ENCODE assay signal across 17 cellular contexts in genomic region chr7:45567713-45568112, GRCh38. TPM values are rescaled to one million over a fixed set of nuclear protein-coding genes. Genes with fewer than 3 reads are reported as not detected.
DNase-seq lines count a peak whose midpoint lies in the region; TF ChIP-seq lines count a peak whose summit lies in the region.
"Had no signal": no experiment of that assay in that cellular context is flagged by ENCODE, and none has a peak within 500 bp of the region (broad histone marks: within the 10 kb centered on the region; RNA-seq: fewer than 3 reads in every experiment).

No MANE protein-coding gene starts in this region.

- H3K4me3 Mint-ChIP-seq in endodermal cell, result no peak overlapping the region
- H3K4me3 Mint-ChIP-seq: CD4-positive, alpha-beta memory T cell had no signal

- 95% methylated on average over 1 of the region's 1 CpG; no CpG with 5 or more reads in 1 of the 2 experiments for WGBS in endodermal cell (ENCODE audit: insufficient coverage in 1 of 2, insufficient read length in 1 of 2), 2 experiments

- TF ChIP-seq CTCF in GM10266 (IDR thresholded peaks at IDR 0.05; ENCODE audit: control insufficient read depth, insufficient read depth, low read depth, missing control alignments), result no peak
- TF ChIP-seq CTCF in GM13976 (IDR thresholded peaks at IDR 0.05; ENCODE audit: borderline replicate concordance, control extremely low read depth, extremely low read depth, insufficient read depth, missing control alignments), result no peak
- TF ChIP-seq CTCF in endodermal cell (conservative IDR thresholded peaks at IDR 0.05), result no peak

- H3K27ac Mint-ChIP-seq in endodermal cell, result no peak overlapping the region
- H3K27ac Mint-ChIP-seq: CD4-positive, alpha-beta memory T cell had no signal

- H3K4me1 ChIP-seq in endodermal cell (ENCODE audit: control insufficient read depth, insufficient read depth, low read length), result no peaks in the 10 kb centered on the region

- in situ Hi-C loops in GM13976 (cut with MboI; ENCODE audit: low sequenced_read_pairs, unreplicated experiment), result no loop called here

- H3K27me3 Mint-ChIP-seq in endodermal cell (ENCODE audit: insufficient read depth), result peaks cover 26% of the 10 kb centered on the region

- H3K9ac ChIP-seq in endodermal cell (ENCODE audit: extremely low read depth, low read length, poor library complexity, severe bottlenecking), result no peak overlapping the region
- H3K9ac ChIP-seq: GM23248 had no signal

- DNase-seq in GM10266 (ENCODE audit: extremely low spot score), result peak; percentile 4
- DNase-seq in GM13976 (ENCODE audit: low spot score), result peak; percentile 6
- peak; percentile 8 for DNase-seq in H7
- DNase-seq in endodermal cell, result peak; percentile 22
- no peak for DNase-seq in globus pallidus (ENCODE audit: low spot score)
- DNase-seq in activated CD4-positive, alpha-beta T cell treated with anti-CD3 and anti-CD28 coated beads, Interleukin-2, amount 50 U/mL, for 4 hours, result no peak
- DNase-seq in NCI-H510A (lab: John Stamatoyannopoulos, UW), result no peak
- no peak for DNase-seq in NCI-H187 treated with DMSO at 0.1 percent for 48 hours (lab: John Stamatoyannopoulos, UW)
- DNase-seq: C1 segment of cervical spinal cord; Calu3; CD4-positive, alpha-beta memory T cell; COR-L47; DMS53; DMS79 treated with DMSO at 0.1 percent for 48 hours; GF-D8; GM23248; HCEC 1CT had no signal

- H3K9me3 ChIP-seq in endodermal cell (ENCODE audit: control insufficient read depth, low read length), result no peaks in the 10 kb centered on the region

- H3K36me3 ChIP-seq in H7 (replicated peaks; ENCODE audit: control insufficient read depth, insufficient read depth, low read length), result no peaks in the 10 kb centered on the region
- no peaks in the 10 kb centered on the region for H3K36me3 ChIP-seq in endodermal cell (ENCODE audit: control insufficient read depth, insufficient read depth, low read length)

- no peak overlapping the region for H3K27ac ChIP-seq in endodermal cell (ENCODE audit: low read depth, low read length)
- H3K27ac ChIP-seq: GM23248 had no signal

- no peaks in the 10 kb centered on the region for H3K36me3 Mint-ChIP-seq in endodermal cell (ENCODE audit: low read depth)
- H3K36me3 Mint-ChIP-seq: CD4-positive, alpha-beta memory T cell had no signal

- peaks cover 6% of the 10 kb centered on the region for H3K4me1 Mint-ChIP-seq in endodermal cell
- H3K4me1 Mint-ChIP-seq: CD4-positive, alpha-beta memory T cell had no signal

- H3K4me3 ChIP-seq in H7 (ENCODE audit: insufficient read depth, low read depth, low read length) (no peak overlapping the region), endodermal cell (ENCODE audit: low read length) (no peak overlapping the region)
- H3K4me3 ChIP-seq: GM23248 had no signal

- H3K27me3 ChIP-seq in H7 (ENCODE audit: control insufficient read depth, insufficient read depth, low read length) (peaks cover 7% of the 10 kb centered on the region), endodermal cell (ENCODE audit: control insufficient read depth, insufficient read depth, low read length, poor library complexity, severe bottlenecking) (peaks cover 17% of the 10 kb centered on the region)

- H3K9me3 Mint-ChIP-seq in endodermal cell, result no peaks in the 10 kb centered on the region

RNA-seq across cellular contexts. Expression of gene ADCY1, which starts 6.5 kb away (rescaled TPM):
- 5.6 and 8.1 TPM in 2 replicates for total RNA-seq in H7 (2014; rRNA removed; shearing (Covaris generic))
- total RNA-seq in endodermal cell, result 10 to 100 TPM; 15.3 to 18.5 TPM
- 5.0 TPM for polyA plus RNA-seq in endodermal cell (2013, experiment 1 of 2)
- polyA plus RNA-seq in endodermal cell (2013, experiment 2 of 2), result 5.6 TPM
- total RNA-seq: CD4-positive, alpha-beta memory T cell had no signal
- polyA plus RNA-seq: GM23248 had no signal

Comparison
In these comparisons a context has a peak if more than half of its experiments do, and no peak if none do; other contexts are left out.
1. DNase-seq: peak in GM10266 (single experiment), GM13976 (single experiment), H7 (single experiment) and endodermal cell (single experiment); none in globus pallidus (single experiment), activated CD4-positive, alpha-beta T cell treated with anti-CD3 and anti-CD28 coated beads, Interleukin-2, amount 50 U/mL, for 4 hours (0 of 2), NCI-H510A (single experiment) and NCI-H187 treated with DMSO at 0.1 percent for 48 hours (single experiment).